9 cellular contexts compared by ENCODE assay signal in the genomic region with DNA sequence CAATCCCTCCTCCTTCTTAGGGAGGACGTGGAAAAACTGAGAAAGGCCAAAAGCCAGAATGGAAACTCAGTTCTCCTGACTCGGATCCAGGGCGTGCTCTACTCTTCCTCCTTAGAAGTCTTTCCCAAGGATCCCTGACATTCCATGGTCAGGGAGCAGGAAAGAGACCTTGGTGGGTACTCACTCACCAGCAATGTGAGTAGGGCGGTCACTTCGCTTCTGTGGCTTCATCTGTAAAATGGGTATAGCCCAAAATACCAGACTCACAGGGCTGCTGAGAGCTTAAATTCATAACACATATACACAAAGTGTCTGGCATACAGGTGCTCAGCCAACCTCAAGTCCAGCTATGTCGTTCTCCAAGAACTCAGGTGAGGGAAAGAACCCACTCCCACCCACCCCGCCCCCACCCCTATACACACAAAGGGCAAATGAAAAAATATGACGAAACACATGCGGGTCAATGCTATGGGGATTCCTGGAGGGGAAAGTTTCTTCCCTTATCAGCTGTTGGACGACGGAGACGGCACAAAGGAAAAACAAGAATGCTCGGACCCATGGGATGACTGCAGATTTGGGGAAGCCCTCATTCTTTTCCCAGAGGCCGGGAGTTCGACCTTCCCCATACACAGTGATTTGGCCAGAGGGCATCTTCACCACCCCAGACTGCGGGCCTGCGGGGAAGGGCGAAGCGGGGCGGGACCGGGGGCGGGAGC. TPM values are rescaled to one million over a fixed set of nuclear protein-coding genes. Genes with fewer than 3 reads are reported as not detected.
DNase-seq lines count a peak whose midpoint lies in the region; ATAC-seq, FAIRE-seq and TF ChIP-seq lines count a peak whose summit lies in the region.
"Had no signal": no experiment of that assay in that cellular context is flagged by ENCODE, and none has a peak within 500 bp of the region (broad histone marks: within the 10 kb centered on the region; RNA-seq: fewer than 3 reads in every experiment).

No MANE protein-coding gene starts in this region.

- peaks cover 4% of the 10 kb centered on the region for H3K4me1 ChIP-seq in adipocyte (ENCODE audit: control insufficient read depth, insufficient read depth, low read length)
- peaks cover 57% of the 10 kb centered on the region for H3K4me1 ChIP-seq in HepG2 (ENCODE audit: insufficient read depth, low read length)
- H3K4me1 ChIP-seq in tibial nerve: peaks cover 0 to 28% (median 9%) of the 10 kb centered on the region in 4 donors

- no peaks in the 10 kb centered on the region for H3K36me3 Mint-ChIP-seq in activated T-cell treated with anti-CD3 and anti-CD28 coated beads, Interleukin-2, amount 50 U/mL, for 72 hours (ENCODE audit: insufficient read depth in 2 of 2)

- H3K9ac ChIP-seq in adipocyte (ENCODE audit: low read length) (peak overlapping the region; percentile 49), HepG2 (ENCODE audit: insufficient read depth, low read depth, low read length) (no peak overlapping the region)

- H3K79me2 ChIP-seq in HepG2 (ENCODE audit: insufficient read depth, low read length): no peaks in the 10 kb centered on the region

- no peak overlapping the region for H2AFZ ChIP-seq in HepG2 (ENCODE audit: low read length)

- TF ChIP-seq POLR2A in HepG2 (IDR thresholded peaks at IDR 0.05; ENCODE audit: insufficient read depth in 1 of 2, low read depth in 2 of 2, low read length in 2 of 2): no peak
- TF ChIP-seq POLR2A in tibial nerve (IDR thresholded peaks at IDR 0.05): no peak

- no peaks in the 10 kb centered on the region for H4K20me1 ChIP-seq in HepG2 (ENCODE audit: insufficient read depth, low read length)

- no peak for TF ChIP-seq RAD21 in HepG2 (CRISPR knock-in tag; IDR thresholded peaks at IDR 0.05)

- in situ Hi-C loops in HepG2 (cut with HindIII; ENCODE audit: extremely low pct_ligation_motif_present, low pct_unique_long_range_greater_than_20kb): no loop called here

- POLR2A ChIA-PET in HepG2 (lab: Yijun Ruan, JAX): interaction anchor here (0.9 to 3.4 kb wide), 4 partner anchors 8 to 33 kb away, joined by 3 to 18 read pairs (median 8); a partner anchor contains a TSS

- no peak for DNase-seq in activated T-cell treated with anti-CD3 and anti-CD28 coated beads, Interleukin-2, amount 50 U/mL, for 72 hours
- DNase-seq in activated T-cell treated with anti-CD3 and anti-CD28 coated beads, Interleukin-2, amount 50 U/mL, for 48 hours: no peak
- DNase-seq in adipocyte (ENCODE audit: low read depth): no peak
- DNase-seq in HepG2 (ENCODE audit: low spot score): no peak
- no peak for DNase-seq in tibial nerve (ENCODE audit: low spot score in 2 of 2)
- no peak for DNase-seq in effector CD4-positive, alpha-beta T cell
- DNase-seq in central memory CD4-positive, alpha-beta T cell: no peak

- no peaks in the 10 kb centered on the region for H3K27me3 Mint-ChIP-seq in activated T-cell treated with anti-CD3 and anti-CD28 coated beads, Interleukin-2, amount 50 U/mL, for 72 hours (ENCODE audit: low read depth)

- BruUV-seq in HepG2 (replicated peaks; lab: Mats Ljungman, UMichigan): no TSS peak

- intact Hi-C loops in HepG2 (cut with micrococcal nuclease; ENCODE audit: unreplicated experiment): no loop called here

- H3K9me3 Mint-ChIP-seq in activated T-cell treated with anti-CD3 and anti-CD28 coated beads, Interleukin-2, amount 50 U/mL, for 72 hours: no peaks in the 10 kb centered on the region

- no peaks in the 10 kb centered on the region for H3K27me3 ChIP-seq in adipocyte (replicated peaks; ENCODE audit: control insufficient read depth, insufficient read depth, low read length)
- peaks cover 0 to 13% of the 10 kb centered on the region in 2 experiments; a peak in 2 of 5 replicates for H3K27me3 ChIP-seq in HepG2 (ENCODE audit: control insufficient read depth in 1 of 2, insufficient read depth in 2 of 2, low read length in 2 of 2)
- H3K27me3 ChIP-seq in tibial nerve: no peaks in the 10 kb centered on the region

- FAIRE-seq in HepG2 (lab: Jason Lieb, UNC): no peak

- peaks cover 15% of the 10 kb centered on the region for H3K4me1 Mint-ChIP-seq in activated T-cell treated with anti-CD3 and anti-CD28 coated beads, Interleukin-2, amount 50 U/mL, for 72 hours (ENCODE audit: low read depth)

- H3K9me3 ChIP-seq in adipocyte (ENCODE audit: control insufficient read depth, low read length) (no peaks in the 10 kb centered on the region), HepG2 (ENCODE audit: low read length) (no peaks in the 10 kb centered on the region), tibial nerve (no peaks in the 10 kb centered on the region)

- no peak overlapping the region for H3K27ac Mint-ChIP-seq in activated T-cell treated with anti-CD3 and anti-CD28 coated beads, Interleukin-2, amount 50 U/mL, for 72 hours

- CTCF ChIA-PET in HepG2 (lab: Yijun Ruan, JAX; ENCODE audit: low intra/inter-chr PET ratio, low total read pairs): no interaction called here

- 15% methylated on average over 13 of the region's 22 CpGs for WGBS in HepG2 (ENCODE audit: low lambda C conversion rate)
- 28 to 42% methylated on average over 13 to 22 of the region's 22 CpGs for WGBS in tibial nerve, 2 donors

- TF ChIP-seq CTCF in HepG2 (CRISPR knock-in tag; IDR thresholded peaks at IDR 0.05) (no peak), tibial nerve (IDR thresholded peaks at IDR 0.05) (no peak)

- TF ChIP-seq EP300 in HepG2 (IDR thresholded peaks at IDR 0.05; ENCODE audit: low read depth in 2 of 2, low read length in 2 of 2): no peak
- no peak for TF ChIP-seq EP300 in HepG2 (CRISPR knock-in tag; IDR thresholded peaks at IDR 0.05; ENCODE audit: borderline replicate concordance)
- no peak for TF ChIP-seq EP300 in tibial nerve (IDR thresholded peaks at IDR 0.05)

- H3K4me3 Mint-ChIP-seq in activated T-cell treated with anti-CD3 and anti-CD28 coated beads, Interleukin-2, amount 50 U/mL, for 72 hours: peak overlapping the region; percentile 75 to 88

- H3K4me3 ChIP-seq in adipocyte (ENCODE audit: low read length) (peak overlapping the region; percentile 84), HepG2 (replicated peaks in 1 of 3; ENCODE audit: insufficient read depth in 1 of 3, low read depth in 2 of 3, low read length in 3 of 3) (peak overlapping the region; percentile 51 to 71 (median 54); a peak in 4 of 6 replicates), tibial nerve (peak overlapping the region; percentile 28 to 87 (median 65))

- H3K27ac ChIP-seq in HepG2 (ENCODE audit: extremely low read length, insufficient read depth, low read length) (no peak overlapping the region), tibial nerve (peak overlapping the region in 2 of 4 donors; percentile 52 to 54)
- H3K27ac ChIP-seq: SK-N-MC had no signal

- ATAC-seq in activated T-cell treated with anti-CD3 and anti-CD28 coated beads, Interleukin-2, amount 50 U/mL, for 72 hours (replicated peaks in 1 of 2): no peak
- no peak for ATAC-seq in HepG2
- no peak for ATAC-seq in GM21825 (IDR thresholded peaks at IDR 0.05; ENCODE audit: unreplicated experiment)

- H3K4me2 ChIP-seq in HepG2 (ENCODE audit: low read depth, low read length): peak overlapping the region; percentile 76

- H3K36me3 ChIP-seq in adipocyte (ENCODE audit: control insufficient read depth, insufficient read depth, low read length, severe bottlenecking) (peaks cover 4% of the 10 kb centered on the region), HepG2 (replicated peaks in 1 of 2; ENCODE audit: control insufficient read depth in 1 of 2, insufficient read depth in 2 of 2, low read length in 2 of 2) (no peaks in the 10 kb centered on the region), tibial nerve (peaks cover 0 to 31% (median 0%) of the 10 kb centered on the region in 3 donors)

RNA-seq across cellular contexts. Expression of a gene that starts 0.5 kb away (rescaled TPM):
- 10 to 100 TPM; 27.9 to 30.1 TPM for total RNA-seq in activated T-cell treated with anti-CD3 and anti-CD28 coated beads, Interleukin-2, amount 50 U/mL, for 72 hours
- total RNA-seq in HepG2 (2016; rRNA removed; fragmentation: Illumina TruSeq; extraction: Trizol): 4.5 and 5.3 TPM in 2 replicates
- 2.1 and 2.4 TPM in 2 replicates for total RNA-seq in HepG2 (2016; cell fraction: cytosol; rRNA removed; fragmentation: Illumina TruSeq; extraction: Trizol; ENCODE audit: low read depth)
- 3.3 and 4.9 TPM in 2 replicates for total RNA-seq in HepG2 (2016; cell fraction: insoluble cytoplasmic fraction; rRNA removed; fragmentation: Illumina TruSeq; extraction: Trizol)
- total RNA-seq in HepG2 (2016; cell fraction: membrane; rRNA removed; fragmentation: Illumina TruSeq; extraction: Trizol): 3.7 and 3.8 TPM in 2 replicates
- 2.9 and 4.4 TPM in 2 replicates for total RNA-seq in HepG2 (2016; cell fraction: nucleus; rRNA removed; fragmentation: Illumina TruSeq; extraction: Trizol)
- 11.7 and 17.4 TPM in 2 replicates for polyA plus RNA-seq in HepG2 (2011; rRNA removed)
- 11.0 and 11.5 TPM in 2 replicates for polyA plus RNA-seq in HepG2 (2011; cell fraction: cytosol; rRNA removed)
- 52.2 and 53.1 TPM in 2 replicates for polyA plus RNA-seq in HepG2 (2011; cell fraction: nucleus; rRNA removed)
- 5.3 and 11.6 TPM in 2 replicates for polyA plus RNA-seq in HepG2 (2012)
- polyA plus RNA-seq in HepG2 (2016; cell fraction: cytosol; fragmentation: Illumina TruSeq; extraction: Trizol; ENCODE audit: low read depth): 2.5 and 3.1 TPM in 2 replicates
- polyA plus RNA-seq in HepG2 (2016; cell fraction: insoluble cytoplasmic fraction; fragmentation: Illumina TruSeq; extraction: Trizol; ENCODE audit: low read depth): 4.6 and 5.0 TPM in 2 replicates
- polyA plus RNA-seq in HepG2 (2016; cell fraction: membrane; fragmentation: Illumina TruSeq; extraction: Trizol; ENCODE audit: low read depth): 2.8 and 4.0 TPM in 2 replicates
- polyA plus RNA-seq in HepG2 (2016; cell fraction: nucleus; fragmentation: Illumina TruSeq; extraction: Trizol; ENCODE audit: insufficient read depth, low read depth): 5.0 and 5.9 TPM in 2 replicates
- polyA minus RNA-seq in HepG2 (2011; rRNA and poly(A)+ RNA removed; ENCODE audit: low replicate concordance): 0.28 and 24.0 TPM in 2 replicates
- 4.6 and 5.1 TPM in 2 replicates for polyA minus RNA-seq in HepG2 (2011; cell fraction: cytosol; rRNA and poly(A)+ RNA removed)
- 6.8 and 7.3 TPM in 2 replicates for polyA minus RNA-seq in HepG2 (2011; cell fraction: nucleus; rRNA and poly(A)+ RNA removed)
- 10 to 100 TPM in 3 of 4 donors, 1 to 10 TPM in 1; 7.4 to 24.7 (median 20.2) TPM for total RNA-seq in tibial nerve

RNA-seq across cellular contexts. Expression of a gene that starts 31.5 kb away (rescaled TPM):
- total RNA-seq in activated T-cell treated with anti-CD3 and anti-CD28 coated beads, Interleukin-2, amount 50 U/mL, for 72 hours: 10 to 100 TPM; 14.2 to 28.1 TPM
- total RNA-seq in HepG2 (2016; rRNA removed; fragmentation: Illumina TruSeq; extraction: Trizol): 94.8 and 133 TPM in 2 replicates
- total RNA-seq in HepG2 (2016; cell fraction: cytosol; rRNA removed; fragmentation: Illumina TruSeq; extraction: Trizol; ENCODE audit: low read depth): 214 and 241 TPM in 2 replicates
- 83.9 and 129 TPM in 2 replicates for total RNA-seq in HepG2 (2016; cell fraction: insoluble cytoplasmic fraction; rRNA removed; fragmentation: Illumina TruSeq; extraction: Trizol)
- 236 and 281 TPM in 2 replicates for total RNA-seq in HepG2 (2016; cell fraction: membrane; rRNA removed; fragmentation: Illumina TruSeq; extraction: Trizol)
- total RNA-seq in HepG2 (2016; cell fraction: nucleus; rRNA removed; fragmentation: Illumina TruSeq; extraction: Trizol): 43.0 and 55.9 TPM in 2 replicates
- 141 and 191 TPM in 2 replicates for polyA plus RNA-seq in HepG2 (2011; rRNA removed)
- polyA plus RNA-seq in HepG2 (2011; cell fraction: cytosol; rRNA removed): 159 and 302 TPM in 2 replicates
- polyA plus RNA-seq in HepG2 (2011; cell fraction: nucleus; rRNA removed): 297 and 319 TPM in 2 replicates
- 112 and 147 TPM in 2 replicates for polyA plus RNA-seq in HepG2 (2012)
- 221 and 245 TPM in 2 replicates for polyA plus RNA-seq in HepG2 (2016; cell fraction: cytosol; fragmentation: Illumina TruSeq; extraction: Trizol; ENCODE audit: low read depth)
- polyA plus RNA-seq in HepG2 (2016; cell fraction: insoluble cytoplasmic fraction; fragmentation: Illumina TruSeq; extraction: Trizol; ENCODE audit: low read depth): 107 and 116 TPM in 2 replicates
- 209 and 227 TPM in 2 replicates for polyA plus RNA-seq in HepG2 (2016; cell fraction: membrane; fragmentation: Illumina TruSeq; extraction: Trizol; ENCODE audit: low read depth)
- 107 and 117 TPM in 2 replicates for polyA plus RNA-seq in HepG2 (2016; cell fraction: nucleus; fragmentation: Illumina TruSeq; extraction: Trizol; ENCODE audit: insufficient read depth, low read depth)
- 17.7 and 144 TPM in 2 replicates for polyA minus RNA-seq in HepG2 (2011; rRNA and poly(A)+ RNA removed; ENCODE audit: low replicate concordance)
- 94.1 and 104 TPM in 2 replicates for polyA minus RNA-seq in HepG2 (2011; cell fraction: cytosol; rRNA and poly(A)+ RNA removed)
- 39.0 and 46.2 TPM in 2 replicates for polyA minus RNA-seq in HepG2 (2011; cell fraction: nucleus; rRNA and poly(A)+ RNA removed)
- total RNA-seq in tibial nerve: 100 to 1,000 TPM; 193 to 258 (median 199) TPM

RNA-seq across cellular contexts. Expression of a gene that starts 31.8 kb away (rescaled TPM):
- 1 to 10 TPM; 3.5 to 6.7 TPM for total RNA-seq in activated T-cell treated with anti-CD3 and anti-CD28 coated beads, Interleukin-2, amount 50 U/mL, for 72 hours
- total RNA-seq in HepG2 (2016; rRNA removed; fragmentation: Illumina TruSeq; extraction: Trizol) (44.1 and 44.6 TPM in 2 replicates), tibial nerve (10 to 100 TPM; 44.1 to 76.4 (median 66.7) TPM)
- 13.7 and 15.5 TPM in 2 replicates for total RNA-seq in HepG2 (2016; cell fraction: cytosol; rRNA removed; fragmentation: Illumina TruSeq; extraction: Trizol; ENCODE audit: low read depth)
- 40.1 and 44.0 TPM in 2 replicates for total RNA-seq in HepG2 (2016; cell fraction: insoluble cytoplasmic fraction; rRNA removed; fragmentation: Illumina TruSeq; extraction: Trizol)
- 17.1 and 24.3 TPM in 2 replicates for total RNA-seq in HepG2 (2016; cell fraction: membrane; rRNA removed; fragmentation: Illumina TruSeq; extraction: Trizol)
- 22.6 and 23.7 TPM in 2 replicates for total RNA-seq in HepG2 (2016; cell fraction: nucleus; rRNA removed; fragmentation: Illumina TruSeq; extraction: Trizol)
- polyA plus RNA-seq in HepG2 (2011; rRNA removed): 63.6 and 86.4 TPM in 2 replicates
- polyA plus RNA-seq in HepG2 (2011; cell fraction: cytosol; rRNA removed): 76.5 and 98.4 TPM in 2 replicates
- polyA plus RNA-seq in HepG2 (2011; cell fraction: nucleus; rRNA removed): 54.5 and 63.2 TPM in 2 replicates
- polyA plus RNA-seq in HepG2 (2012): 53.9 and 67.5 TPM in 2 replicates
- polyA plus RNA-seq in HepG2 (2016; cell fraction: cytosol; fragmentation: Illumina TruSeq; extraction: Trizol; ENCODE audit: low read depth): 13.5 and 13.9 TPM in 2 replicates
- polyA plus RNA-seq in HepG2 (2016; cell fraction: insoluble cytoplasmic fraction; fragmentation: Illumina TruSeq; extraction: Trizol; ENCODE audit: low read depth): 41.1 and 43.9 TPM in 2 replicates
- polyA plus RNA-seq in HepG2 (2016; cell fraction: membrane; fragmentation: Illumina TruSeq; extraction: Trizol; ENCODE audit: low read depth): 14.3 and 18.2 TPM in 2 replicates
- polyA plus RNA-seq in HepG2 (2016; cell fraction: nucleus; fragmentation: Illumina TruSeq; extraction: Trizol; ENCODE audit: insufficient read depth, low read depth): 31.5 and 36.8 TPM in 2 replicates
- polyA minus RNA-seq in HepG2 (2011; rRNA and poly(A)+ RNA removed; ENCODE audit: low replicate concordance): 30.9 and 77.7 TPM in 2 replicates
- polyA minus RNA-seq in HepG2 (2011; cell fraction: cytosol; rRNA and poly(A)+ RNA removed): 20.6 and 23.0 TPM in 2 replicates
- polyA minus RNA-seq in HepG2 (2011; cell fraction: nucleus; rRNA and poly(A)+ RNA removed): 24.1 and 24.4 TPM in 2 replicates

RNA-seq across cellular contexts. Expression of a gene that starts 58.4 kb away (rescaled TPM):
- 10 to 100 TPM; 26.8 to 59.4 TPM for total RNA-seq in activated T-cell treated with anti-CD3 and anti-CD28 coated beads, Interleukin-2, amount 50 U/mL, for 72 hours
- total RNA-seq in HepG2 (2016; rRNA removed; fragmentation: Illumina TruSeq; extraction: Trizol) (1.5 and 4.2 TPM in 2 replicates), tibial nerve (not detected)
- 1.1 and 1.5 TPM in 2 replicates for total RNA-seq in HepG2 (2016; cell fraction: cytosol; rRNA removed; fragmentation: Illumina TruSeq; extraction: Trizol; ENCODE audit: low read depth)
- 1.5 and 5.2 TPM in 2 replicates for total RNA-seq in HepG2 (2016; cell fraction: insoluble cytoplasmic fraction; rRNA removed; fragmentation: Illumina TruSeq; extraction: Trizol)
- 1.7 and 2.7 TPM in 2 replicates for total RNA-seq in HepG2 (2016; cell fraction: membrane; rRNA removed; fragmentation: Illumina TruSeq; extraction: Trizol)
- 5.1 and 6.1 TPM in 2 replicates for total RNA-seq in HepG2 (2016; cell fraction: nucleus; rRNA removed; fragmentation: Illumina TruSeq; extraction: Trizol)
- 4.8 and 8.5 TPM in 2 replicates for polyA plus RNA-seq in HepG2 (2011; rRNA removed)
- polyA plus RNA-seq in HepG2 (2011; cell fraction: cytosol; rRNA removed): 5.4 and 5.9 TPM in 2 replicates
- polyA plus RNA-seq in HepG2 (2011; cell fraction: nucleus; rRNA removed): 16.8 and 19.4 TPM in 2 replicates
- polyA plus RNA-seq in HepG2 (2012): 4.2 and 6.4 TPM in 2 replicates
- polyA plus RNA-seq in HepG2 (2016; cell fraction: cytosol; fragmentation: Illumina TruSeq; extraction: Trizol; ENCODE audit: low read depth): 1.7 TPM in 2 replicates
- 2.3 and 2.6 TPM in 2 replicates for polyA plus RNA-seq in HepG2 (2016; cell fraction: insoluble cytoplasmic fraction; fragmentation: Illumina TruSeq; extraction: Trizol; ENCODE audit: low read depth)
- 2.4 and 3.1 TPM in 2 replicates for polyA plus RNA-seq in HepG2 (2016; cell fraction: membrane; fragmentation: Illumina TruSeq; extraction: Trizol; ENCODE audit: low read depth)
- polyA plus RNA-seq in HepG2 (2016; cell fraction: nucleus; fragmentation: Illumina TruSeq; extraction: Trizol; ENCODE audit: insufficient read depth, low read depth): 10.0 and 11.5 TPM in 2 replicates
- 6.6 TPM in 1 of 2 replicates, not detected in the other for polyA minus RNA-seq in HepG2 (2011; rRNA and poly(A)+ RNA removed; ENCODE audit: low replicate concordance)
- 1.1 and 1.9 TPM in 2 replicates for polyA minus RNA-seq in HepG2 (2011; cell fraction: cytosol; rRNA and poly(A)+ RNA removed)
- 4.0 and 5.2 TPM in 2 replicates for polyA minus RNA-seq in HepG2 (2011; cell fraction: nucleus; rRNA and poly(A)+ RNA removed)
